In genomic region chr2:241534293-241534692, GRCh38 we compare ENCODE assay signal across 1 cellular context.
TF ChIP-seq lines count a peak whose summit lies in the region.

No MANE protein-coding gene starts in this region.

TF ChIP-seq in H1, 55 proteins besides CTCF, POLR2A, EP300 and RAD21:
- TF ChIP-seq JUN (IDR thresholded peaks at IDR 0.05; ENCODE audit: low read depth, low read length) (no peak), TAF7 (optimal IDR thresholded peaks at IDR 0.05; ENCODE audit: borderline replicate concordance, low read depth, low read length) (no peak), KDM4A (IDR thresholded peaks at IDR 0.05; ENCODE audit: low read depth, low read length, severe bottlenecking) (no peak)
TF ChIP-seq in H1: peak in this region for 0.
